Comparison of ENCODE assay signal across 17 cellular contexts in the genomic region with DNA sequence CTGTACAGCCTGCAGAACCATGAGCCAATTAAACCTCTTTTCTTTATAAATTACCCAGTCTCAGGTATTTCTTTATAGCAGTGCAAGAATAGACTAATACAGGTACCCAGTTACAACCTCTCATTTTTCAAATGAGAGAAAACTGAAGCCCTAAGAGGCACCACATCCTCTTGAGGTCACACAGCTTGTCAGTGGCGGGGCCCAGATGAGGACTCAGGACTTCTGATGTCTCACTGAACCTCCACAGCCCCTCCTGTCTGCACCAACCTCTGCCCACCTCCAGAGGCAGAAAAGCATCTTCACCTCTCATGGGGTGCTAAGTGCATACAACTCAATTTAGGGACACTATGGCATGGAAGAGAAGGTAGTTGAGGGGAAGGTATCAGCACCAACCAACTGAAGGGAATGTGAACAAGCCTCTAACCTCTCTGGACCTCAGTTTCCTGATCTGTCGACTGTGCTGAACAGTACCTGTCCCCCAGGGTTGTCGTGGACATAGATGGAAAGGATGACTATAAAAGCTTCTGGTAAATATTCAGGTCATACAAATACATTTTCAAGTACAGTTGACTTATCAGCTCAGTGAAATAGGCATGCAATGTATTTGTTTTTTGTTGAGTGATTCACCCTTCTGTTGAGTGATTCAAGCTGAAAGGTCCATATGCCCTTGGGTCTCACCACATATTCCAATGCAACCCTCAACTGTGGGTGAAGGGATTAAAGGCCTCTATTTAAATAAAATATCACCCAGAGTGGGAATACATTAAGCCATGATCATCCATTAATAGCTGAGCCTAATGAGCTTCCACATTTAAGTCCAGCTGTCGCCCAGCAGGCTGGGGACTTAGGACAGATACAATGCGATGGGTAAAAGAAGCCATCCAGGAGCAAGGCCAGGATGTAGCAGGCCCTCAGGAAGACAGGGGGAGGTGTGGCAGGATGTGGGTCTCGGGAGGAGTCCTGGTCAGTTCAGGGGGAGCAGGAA.
DNase-seq lines count a peak whose midpoint lies in the region; ATAC-seq and TF ChIP-seq lines count a peak whose summit lies in the region.
"Had no signal": no experiment of that assay in that cellular context is flagged by ENCODE, and none has a peak within 500 bp of the region (broad histone marks: within the 10 kb centered on the region; RNA-seq: fewer than 3 reads in every experiment).

No MANE protein-coding gene starts in this region.

- ATAC-seq in T-helper 17 cell (no peak), left cardiac atrium (no peak)
- ATAC-seq: left lobe of liver had no signal

- no peaks in the 10 kb centered on the region for H4K20me1 ChIP-seq in BLaER1

- H3K27me3 ChIP-seq in BLaER1 = no peaks in the 10 kb centered on the region
- no peaks in the 10 kb centered on the region for H3K27me3 ChIP-seq in left ventricle myocardium inferior (ENCODE audit: low read depth)

- H3K9ac ChIP-seq in BLaER1 = no peak overlapping the region
- H3K9ac ChIP-seq: KMS-11 had no signal

- H3K4me3 ChIP-seq in BLaER1 (no peak overlapping the region), left ventricle myocardium inferior (no peak overlapping the region)

- no peaks in the 10 kb centered on the region for H3K27me3 Mint-ChIP-seq in T-helper 17 cell
- H3K27me3 Mint-ChIP-seq: activated naive CD4-positive, alpha-beta T cell treated with anti-CD3 and anti-CD28 coated beads, Interleukin-2, amount 50 U/mL, for 24 hours; naive B cell had no signal

- peak overlapping the region; percentile 82 for H3K4me2 ChIP-seq in BLaER1
- H3K4me2 ChIP-seq: KMS-11 had no signal

- no peak for TF ChIP-seq CTCF in left ventricle myocardium inferior (IDR thresholded peaks at IDR 0.05; ENCODE audit: borderline replicate concordance)

- H3K9me3 ChIP-seq in BLaER1 = no peaks in the 10 kb centered on the region
- no peaks in the 10 kb centered on the region for H3K9me3 ChIP-seq in T-helper 17 cell (ENCODE audit: control insufficient read depth, low read length, poor library complexity, severe bottlenecking)
- H3K9me3 ChIP-seq in left ventricle myocardium inferior (replicated peaks) = no peaks in the 10 kb centered on the region

- peak overlapping the region; percentile 68 for H3K27ac Mint-ChIP-seq in T-helper 17 cell
- H3K27ac Mint-ChIP-seq: activated naive CD4-positive, alpha-beta T cell treated with anti-CD3 and anti-CD28 coated beads, Interleukin-2, amount 50 U/mL, for 24 hours had no signal

- DNase-seq in DMS53 treated with DMSO at 0.1 percent for 48 hours (lab: John Stamatoyannopoulos, UW; ENCODE audit: unreplicated experiment) (peak; percentile 71), T-helper 17 cell (no peak), hepatic stellate cell (ENCODE audit: low spot score) (peak; percentile 82), KG1 (lab: John Stamatoyannopoulos, UW) (no peak), left cardiac atrium (no peak), left ventricle myocardium inferior (no peak)
- DNase-seq: central memory CD4-positive, alpha-beta T cell; DMS153; effector CD8-positive, alpha-beta T cell; naive B cell; NCI-H1417; stimulated activated CD4-positive, alpha-beta T cell treated with anti-CD3 and anti-CD28 coated beads, Interleukin-15, amount 100 ng/mL, for 24 hours had no signal

- H3K27ac ChIP-seq in BLaER1 (peak overlapping the region; percentile 88), left ventricle myocardium inferior (replicated peaks) (no peak overlapping the region)
- H3K27ac ChIP-seq: HL-60, KMS-11 had no signal

- H3K36me3 Mint-ChIP-seq in T-helper 17 cell (ENCODE audit: low read depth) = peaks cover 8% of the 10 kb centered on the region

- H3K4me3 Mint-ChIP-seq in T-helper 17 cell = no peak overlapping the region
- H3K4me3 Mint-ChIP-seq: activated naive CD4-positive, alpha-beta T cell treated with anti-CD3 and anti-CD28 coated beads, Interleukin-2, amount 50 U/mL, for 24 hours; naive B cell had no signal

- intact Hi-C loops in left cardiac atrium (cut with DNase I) (no loop called here), left ventricle myocardium inferior (cut with micrococcal nuclease) (no loop called here)

- H3K4me1 ChIP-seq in BLaER1 (peaks cover 65% of the 10 kb centered on the region), left ventricle myocardium inferior (peaks cover 9% of the 10 kb centered on the region)

- peaks cover 66% of the 10 kb centered on the region for H3K36me3 ChIP-seq in BLaER1
- no peaks in the 10 kb centered on the region for H3K36me3 ChIP-seq in left ventricle myocardium inferior

- H3K4me1 Mint-ChIP-seq in T-helper 17 cell = peaks cover 4% of the 10 kb centered on the region
- H3K4me1 Mint-ChIP-seq: activated naive CD4-positive, alpha-beta T cell treated with anti-CD3 and anti-CD28 coated beads, Interleukin-2, amount 50 U/mL, for 24 hours had no signal

Comparison
In these comparisons a context has a peak if more than half of its experiments do, and no peak if none do; other contexts are left out.
1. DNase-seq: peak in DMS53 treated with DMSO at 0.1 percent for 48 hours (single experiment) and hepatic stellate cell (single experiment); none in T-helper 17 cell (0 of 3), KG1 (single experiment), left cardiac atrium (single experiment) and left ventricle myocardium inferior (single experiment).